24 cellular contexts compared by ENCODE assay signal in the genomic region with DNA sequence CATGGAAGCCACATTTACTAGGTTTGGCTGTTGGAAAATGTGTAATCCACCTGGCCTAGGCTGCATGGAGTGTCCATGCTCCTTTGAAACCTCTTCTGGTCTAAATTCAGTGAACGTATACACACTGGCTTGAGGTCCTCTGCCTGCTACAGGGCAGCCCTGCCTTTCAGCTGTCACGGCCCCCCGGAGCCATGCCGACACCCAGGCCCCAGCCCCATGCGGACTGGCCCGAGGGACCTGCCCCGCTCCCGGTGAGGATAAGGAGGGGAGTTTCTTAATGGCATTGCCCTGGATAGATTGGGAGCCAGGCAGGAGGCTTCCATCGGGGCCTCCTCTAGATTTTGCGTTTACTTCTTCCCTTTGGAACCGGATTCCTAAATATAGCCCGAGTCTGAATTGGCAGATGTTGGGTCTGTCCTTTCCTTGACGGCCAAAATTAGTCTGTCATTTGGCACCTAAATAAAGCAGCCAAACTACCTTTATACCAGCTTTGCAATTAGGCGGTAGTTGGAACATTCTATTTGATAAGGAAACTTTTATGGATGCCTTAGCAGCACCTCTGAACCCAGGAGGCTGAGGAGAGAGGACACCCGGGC.
"Had no signal": no experiment of that assay in that cellular context is flagged by ENCODE, and none has a peak within 500 bp of the region (broad histone marks: within the 10 kb centered on the region; RNA-seq: fewer than 3 reads in every experiment).

No MANE protein-coding gene starts in this region.

- H3K9me3 ChIP-seq: colonic mucosa, gastroesophageal sphincter, mucosa of descending colon, neutrophil, ovary, testis, transverse colon had no signal

- H3K27ac ChIP-seq: colonic mucosa, dorsolateral prefrontal cortex, gastroesophageal sphincter, neutrophil, ovary, testis, transverse colon had no signal

- H3K4me1 ChIP-seq: colonic mucosa, gastroesophageal sphincter, testis, transverse colon had no signal

- H3K4me3 ChIP-seq: colonic mucosa, dorsolateral prefrontal cortex, gastroesophageal sphincter, lung, mucosa of descending colon, ovary, testis, transverse colon had no signal

- DNase-seq: activated CD4-positive, alpha-beta T cell treated with anti-CD3 and anti-CD28 coated beads for 36 hours; activated CD4-positive, CD25-positive, alpha-beta regulatory T cell; activated CD8-positive, alpha-beta memory T cell treated with anti-CD3 and anti-CD28 coated beads, Interleukin-2, amount 10 ng/mL, durations not matched to agents 7 days and 5 days; activated CD8-positive, alpha-beta T cell treated with anti-CD3 and anti-CD28 coated beads, Interleukin-2, amount 10 ng/mL, durations not matched to agents 7 days and 5 days; activated naive CD4-positive, alpha-beta T cell; activated T-cell treated with anti-CD3 and anti-CD28 coated beads, Interleukin-2, amount 50 U/mL, for 48 hours; anterior cingulate cortex; cerebellar nuclear complex; colonic mucosa; dorsolateral prefrontal cortex; effector memory CD4-positive, alpha-beta T cell; hypothalamus; mucosa of descending colon; ovary; stimulated activated CD4-positive, alpha-beta T cell treated with anti-CD3 and anti-CD28 coated beads, Interleukin-15, amount 100 ng/mL, for 24 hours; stimulated activated CD4-positive, alpha-beta T cell treated with anti-CD3 and anti-CD28 coated beads, Interleukin-2, amount 100 ng/mL, for 24 hours; stimulated activated naive CD4-positive, alpha-beta T cell; testis; transverse colon had no signal

- H3K27me3 ChIP-seq: colonic mucosa, dorsolateral prefrontal cortex, gastroesophageal sphincter, neutrophil, ovary, testis, transverse colon had no signal

- ATAC-seq: activated CD4-positive, alpha-beta T cell treated with anti-CD3 and anti-CD28 coated beads for 36 hours; activated CD8-positive, alpha-beta memory T cell treated with anti-CD3 and anti-CD28 coated beads, Interleukin-2, amount 10 ng/mL, durations not matched to agents 7 days and 5 days; activated CD8-positive, alpha-beta T cell treated with anti-CD3 and anti-CD28 coated beads, Interleukin-2, amount 10 ng/mL, durations not matched to agents 7 days and 5 days; activated naive CD4-positive, alpha-beta T cell treated with anti-CD3 and anti-CD28 coated beads, Interleukin-2, amount 50 U/mL, for 72 hours; gastroesophageal sphincter; left lobe of liver; mucosa of descending colon had no signal

- H3K36me3 ChIP-seq: colonic mucosa, ovary had no signal
